ENCODE assay signal across 9 cellular contexts in the genomic region with DNA sequence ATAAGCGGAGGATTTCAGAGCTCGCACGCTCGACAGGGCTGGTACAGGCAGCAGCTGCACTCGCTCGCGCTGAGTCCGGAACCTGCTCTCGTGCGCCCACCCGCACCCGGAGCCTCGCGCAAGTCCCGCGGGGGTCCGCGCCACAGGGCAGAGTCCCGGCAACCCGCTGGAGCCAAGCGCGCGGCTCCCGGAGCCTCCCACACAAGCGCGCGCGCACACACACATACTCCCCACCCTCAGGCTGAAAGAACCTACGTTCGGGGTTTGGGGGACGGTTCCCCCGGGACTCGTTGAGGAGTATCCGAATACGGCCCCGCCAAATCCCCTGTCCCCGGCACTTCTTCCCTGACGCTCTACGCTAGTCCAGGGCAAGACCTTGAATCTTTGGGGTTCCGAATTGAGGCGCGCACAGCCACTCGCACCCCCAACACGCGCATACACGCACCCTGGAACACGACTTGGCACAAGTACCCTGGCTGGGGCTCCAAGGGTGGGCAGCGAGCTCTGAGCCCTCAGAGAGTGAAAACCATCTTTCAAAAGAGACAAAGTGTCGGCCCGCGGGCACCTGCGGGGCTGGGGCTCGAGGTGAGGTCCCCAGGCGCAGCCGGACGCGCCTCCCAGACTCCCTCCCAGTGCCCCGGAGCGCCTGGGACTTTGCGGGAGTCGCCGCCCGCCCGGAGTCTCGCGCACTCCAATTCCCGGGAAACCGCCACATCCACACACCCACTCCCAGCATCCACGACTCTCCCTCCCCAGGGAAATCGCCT. TPM values are rescaled to one million over a fixed set of nuclear protein-coding genes. Genes with fewer than 3 reads are reported as not detected.
DNase-seq lines count a peak whose midpoint lies in the region; TF ChIP-seq lines count a peak whose summit lies in the region.
"Had no signal": no experiment of that assay in that cellular context is flagged by ENCODE, and none has a peak within 500 bp of the region (broad histone marks: within the 10 kb centered on the region; RNA-seq: fewer than 3 reads in every experiment).

No MANE protein-coding gene starts in this region.

- H3K27me3 ChIP-seq in H7 (ENCODE audit: control insufficient read depth, insufficient read depth, low read length) = peaks cover 46% of the 10 kb centered on the region
- peaks cover 25% of the 10 kb centered on the region for H3K27me3 ChIP-seq in skeletal muscle satellite cell (ENCODE audit: control insufficient read depth, insufficient read depth, low read length)

- no peak for TF ChIP-seq CTCF in brain (conservative IDR thresholded peaks at IDR 0.05)

- H3K4me3 ChIP-seq in H7 (ENCODE audit: insufficient read depth, low read depth, low read length) (peak overlapping the region; percentile 83), iPS-18c (ENCODE audit: insufficient read depth, low read depth, low read length) (peak overlapping the region; percentile 65), skeletal muscle satellite cell (ENCODE audit: low read length) (peak overlapping the region; percentile 61)

- TF ChIP-seq POLR2A in erythroblast (IDR thresholded peaks at IDR 0.05; ENCODE audit: low read length) = no peak

- peak overlapping the region in 1 of 5 experiments; percentile 89 for H3K27ac Mint-ChIP-seq in brain

- no peaks in the 10 kb centered on the region for H3K9me3 Mint-ChIP-seq in brain

- H3K4me1 ChIP-seq in skeletal muscle satellite cell (ENCODE audit: control insufficient read depth, insufficient read depth, low read length) = no peaks in the 10 kb centered on the region

- H3K4me1 Mint-ChIP-seq in brain = peaks cover 35% of the 10 kb centered on the region

- H3K4me3 Mint-ChIP-seq in brain = peak overlapping the region; percentile 84 to 96 (median 89)

- peaks cover 1% of the 10 kb centered on the region; the same call in 1 of the 2 replicates for H3K36me3 ChIP-seq in H7 (replicated peaks; ENCODE audit: control insufficient read depth, insufficient read depth, low read length)
- no peaks in the 10 kb centered on the region for H3K36me3 ChIP-seq in skeletal muscle satellite cell (ENCODE audit: insufficient read depth, low read length)

- H3K27me3 Mint-ChIP-seq in brain = peaks cover 70% of the 10 kb centered on the region

- no peaks in the 10 kb centered on the region for H3K36me3 Mint-ChIP-seq in brain

- H3K9me3 ChIP-seq in iPS-18c (ENCODE audit: control insufficient read depth, insufficient read depth, low read length) = peaks cover 11% of the 10 kb centered on the region
- H3K9me3 ChIP-seq in skeletal muscle satellite cell (replicated peaks; ENCODE audit: low read length) = no peaks in the 10 kb centered on the region

- no peak overlapping the region for H3K9ac ChIP-seq in skeletal muscle satellite cell (ENCODE audit: low read depth, low read length)

- DNase-seq in H7 (peak; percentile 67), T-helper 2 cell (no peak), erythroblast (lab: John Stamatoyannopoulos, UW) (no peak)
- no peak for DNase-seq in activated naive CD4-positive, alpha-beta T cell treated with anti-CD3 and anti-CD28 coated beads, Interleukin-2, amount 50 U/mL, for 16 hours
- no peak for DNase-seq in NK-92 treated with Interleukin-12 subunit alpha and Interleukin-12 subunit beta, amount 100 ng/mL, for 24 hours (lab: John Stamatoyannopoulos, UW)
- DNase-seq: NCI-H774 had no signal

- peak overlapping the region; percentile 73 for H3K4me2 ChIP-seq in skeletal muscle satellite cell (ENCODE audit: low read length)

RNA-seq across cellular contexts. Expression of gene ANOS1, which starts 0.9 kb away (rescaled TPM):
- 69.3 and 70.8 TPM in 2 replicates for total RNA-seq in H7 (2014; rRNA removed; shearing (Covaris generic))
- polyA plus RNA-seq in brain (ENCODE audit: insufficient read depth, low read depth, low replicate concordance) = 2.3 TPM
- total RNA-seq in skeletal muscle satellite cell (2012; rRNA removed) = not detected in 2 replicates
